ENCODE assay signal across 1 cellular context in the genomic region with DNA sequence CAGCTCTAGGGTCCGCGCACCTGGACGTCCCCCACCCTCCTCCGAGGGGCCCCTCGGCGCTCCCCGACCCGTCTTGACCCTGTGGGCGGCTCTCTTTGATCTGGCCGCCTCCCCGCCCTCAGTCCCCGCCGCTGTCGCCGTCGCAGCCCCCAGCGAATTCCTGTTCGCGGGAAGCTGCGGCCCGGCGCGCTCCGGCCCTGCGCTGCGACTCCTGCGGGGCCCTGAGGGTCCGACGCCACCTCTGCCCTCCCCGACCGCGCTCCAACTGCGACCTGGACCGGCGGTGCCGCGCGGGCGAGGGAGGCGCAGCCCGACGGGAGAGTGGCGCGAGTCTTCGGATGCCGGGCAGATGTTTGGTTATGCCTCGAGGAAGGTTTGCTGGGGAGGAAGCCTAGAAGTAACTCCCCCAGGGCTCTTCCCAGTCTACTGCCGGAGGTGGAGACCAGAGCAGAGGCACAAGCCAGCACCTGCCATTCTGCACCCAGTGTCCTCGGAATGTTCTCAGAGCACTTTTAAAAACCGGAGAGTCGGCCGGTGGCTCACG.
TF ChIP-seq lines count a peak whose summit lies in the region.

No MANE protein-coding gene starts in this region.

TF ChIP-seq in HepG2, 621 proteins besides CTCF, POLR2A, EP300 and RAD21 (continued from another document):
- TF ChIP-seq, protein P1, sequence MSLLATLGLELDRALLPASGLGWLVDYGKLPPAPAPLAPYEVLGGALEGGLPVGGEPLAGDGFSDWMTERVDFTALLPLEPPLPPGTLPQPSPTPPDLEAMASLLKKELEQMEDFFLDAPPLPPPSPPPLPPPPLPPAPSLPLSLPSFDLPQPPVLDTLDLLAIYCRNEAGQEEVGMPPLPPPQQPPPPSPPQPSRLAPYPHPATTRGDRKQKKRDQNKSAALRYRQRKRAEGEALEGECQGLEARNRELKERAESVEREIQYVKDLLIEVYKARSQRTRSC (CRISPR knock-in tag; IDR thresholded peaks at IDR 0.05; ENCODE audit: low read depth): peak; percentile 30; the same call in 1 of the 2 replicates
- TF ChIP-seq ZNF558 (CRISPR knock-in tag; IDR thresholded peaks at IDR 0.05; ENCODE audit: borderline replicate concordance) (peak; percentile 52; the same call in 1 of the 2 replicates), PHF8 (CRISPR knock-in tag; IDR thresholded peaks at IDR 0.05) (no peak; the same call in 1 of the 2 replicates), ZSCAN31 (CRISPR knock-in tag; IDR thresholded peaks at IDR 0.05; ENCODE audit: low read depth) (0 out of 2 replicates have a peak, but pooled peaks have one; percentile 9), PHF20 (CRISPR knock-in tag; IDR thresholded peaks at IDR 0.05) (peak; percentile 46), ZSCAN29 (CRISPR knock-in tag; conservative IDR thresholded peaks at IDR 0.05) (0 out of 2 replicates have a peak, but pooled peaks have one; percentile 11), ZKSCAN5 (CRISPR knock-in tag; IDR thresholded peaks at IDR 0.05) (no peak), ZNF556 (CRISPR knock-in tag; IDR thresholded peaks at IDR 0.05; ENCODE audit: borderline replicate concordance) (no peak)
- TF ChIP-seq, protein P2, sequence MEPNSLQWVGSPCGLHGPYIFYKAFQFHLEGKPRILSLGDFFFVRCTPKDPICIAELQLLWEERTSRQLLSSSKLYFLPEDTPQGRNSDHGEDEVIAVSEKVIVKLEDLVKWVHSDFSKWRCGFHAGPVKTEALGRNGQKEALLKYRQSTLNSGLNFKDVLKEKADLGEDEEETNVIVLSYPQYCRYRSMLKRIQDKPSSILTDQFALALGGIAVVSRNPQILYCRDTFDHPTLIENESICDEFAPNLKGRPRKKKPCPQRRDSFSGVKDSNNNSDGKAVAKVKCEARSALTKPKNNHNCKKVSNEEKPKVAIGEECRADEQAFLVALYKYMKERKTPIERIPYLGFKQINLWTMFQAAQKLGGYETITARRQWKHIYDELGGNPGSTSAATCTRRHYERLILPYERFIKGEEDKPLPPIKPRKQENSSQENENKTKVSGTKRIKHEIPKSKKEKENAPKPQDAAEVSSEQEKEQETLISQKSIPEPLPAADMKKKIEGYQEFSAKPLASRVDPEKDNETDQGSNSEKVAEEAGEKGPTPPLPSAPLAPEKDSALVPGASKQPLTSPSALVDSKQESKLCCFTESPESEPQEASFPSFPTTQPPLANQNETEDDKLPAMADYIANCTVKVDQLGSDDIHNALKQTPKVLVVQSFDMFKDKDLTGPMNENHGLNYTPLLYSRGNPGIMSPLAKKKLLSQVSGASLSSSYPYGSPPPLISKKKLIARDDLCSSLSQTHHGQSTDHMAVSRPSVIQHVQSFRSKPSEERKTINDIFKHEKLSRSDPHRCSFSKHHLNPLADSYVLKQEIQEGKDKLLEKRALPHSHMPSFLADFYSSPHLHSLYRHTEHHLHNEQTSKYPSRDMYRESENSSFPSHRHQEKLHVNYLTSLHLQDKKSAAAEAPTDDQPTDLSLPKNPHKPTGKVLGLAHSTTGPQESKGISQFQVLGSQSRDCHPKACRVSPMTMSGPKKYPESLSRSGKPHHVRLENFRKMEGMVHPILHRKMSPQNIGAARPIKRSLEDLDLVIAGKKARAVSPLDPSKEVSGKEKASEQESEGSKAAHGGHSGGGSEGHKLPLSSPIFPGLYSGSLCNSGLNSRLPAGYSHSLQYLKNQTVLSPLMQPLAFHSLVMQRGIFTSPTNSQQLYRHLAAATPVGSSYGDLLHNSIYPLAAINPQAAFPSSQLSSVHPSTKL (CRISPR knock-in tag; IDR thresholded peaks at IDR 0.05): 0 out of 2 replicates have a peak, but pooled peaks have one; percentile 13
- TF ChIP-seq, protein P3, sequence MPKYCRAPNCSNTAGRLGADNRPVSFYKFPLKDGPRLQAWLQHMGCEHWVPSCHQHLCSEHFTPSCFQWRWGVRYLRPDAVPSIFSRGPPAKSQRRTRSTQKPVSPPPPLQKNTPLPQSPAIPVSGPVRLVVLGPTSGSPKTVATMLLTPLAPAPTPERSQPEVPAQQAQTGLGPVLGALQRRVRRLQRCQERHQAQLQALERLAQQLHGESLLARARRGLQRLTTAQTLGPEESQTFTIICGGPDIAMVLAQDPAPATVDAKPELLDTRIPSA (CRISPR knock-in tag; IDR thresholded peaks at IDR 0.05; ENCODE audit: borderline replicate concordance): 0 out of 2 replicates have a peak, but pooled peaks have one; percentile 59
